In genomic region chr2:120343433-120344105, GRCh38 we compare ENCODE assay signal across 9 cellular contexts. TPM values are rescaled to one million over a fixed set of nuclear protein-coding genes. Genes with fewer than 3 reads are reported as not detected.
DNase-seq lines count a peak whose midpoint lies in the region; ATAC-seq, FAIRE-seq and TF ChIP-seq lines count a peak whose summit lies in the region.
"Had no signal": no experiment of that assay in that cellular context is flagged by ENCODE, and none has a peak within 500 bp of the region (broad histone marks: within the 10 kb centered on the region; RNA-seq: fewer than 3 reads in every experiment).

No MANE protein-coding gene starts in this region.

- TF ChIP-seq EP300 in K562 (IDR thresholded peaks at IDR 0.05; ENCODE audit: low read length): no peak

- WGBS in K562 (ENCODE audit: insufficient coverage, low coverage, missing lambda C conversion rate): 7% methylated on average over 39 of the region's 43 CpGs

- peak; percentile 94 for ATAC-seq in K562
- peak; percentile 90 for ATAC-seq in sciatic nerve
- no peak for ATAC-seq in HG03097 (IDR thresholded peaks at IDR 0.05; ENCODE audit: low FRiP score, unreplicated experiment)

- TF ChIP-seq POLR2A in K562 (conservative IDR thresholded peaks at IDR 0.05): no peak

- in situ Hi-C loops in KBM-7 (cut with MboI; ENCODE audit: low pct_unique_long_range_greater_than_20kb, low sequenced_read_pairs): no loop called here
- in situ Hi-C loops in K562 (cut with MboI): loop anchor here (10.0 kb wide), 1 partner anchor 331 kb away; no protein-coding TSS in a partner anchor

- H3K27ac Mint-ChIP-seq in T-helper 2 cell treated with Interferon-gamma antibody and Interleukin-4, amounts not matched to agents 5 μg/mL and 100 μg/mL, for 36 hours: no peak overlapping the region

- peaks cover 4% of the 10 kb centered on the region for H3K36me3 Mint-ChIP-seq in T-helper 2 cell treated with Interferon-gamma antibody and Interleukin-4, amounts not matched to agents 5 μg/mL and 100 μg/mL, for 36 hours (ENCODE audit: low read depth)

- H3K27me3 Mint-ChIP-seq in T-helper 2 cell treated with Interferon-gamma antibody and Interleukin-4, amounts not matched to agents 5 μg/mL and 100 μg/mL, for 36 hours (ENCODE audit: low read depth): peaks cover 59% of the 10 kb centered on the region

- H3K9me3 ChIP-seq in K562 (replicated peaks; ENCODE audit: control insufficient read depth, insufficient read depth, low read depth, low read length): no peaks in the 10 kb centered on the region

- FAIRE-seq in K562 (lab: Jason Lieb, UNC): no peak

- no peak overlapping the region; a peak in 1 of 4 replicates for H3K9ac ChIP-seq in K562 (ENCODE audit: insufficient read depth in 1 of 2, low read depth in 2 of 2, low read length in 2 of 2)

- TF ChIP-seq CTCF in K562 (IDR thresholded peaks at IDR 0.05 in 2 of 3, conservative IDR thresholded peaks at IDR 0.05 in 1 of 3; ENCODE audit: insufficient read depth in 2 of 3, low read depth in 1 of 3, low read length in 3 of 3): peak; percentile 65 to 81 (median 69)

- H3K27me3 ChIP-seq in K562 (ENCODE audit: control insufficient read depth in 2 of 2, insufficient read depth in 2 of 2, low read length in 2 of 2): peaks cover 24 to 59% of the 10 kb centered on the region in 2 experiments; a peak in 4 of 5 replicates

- intact Hi-C loops in K562 (cut with micrococcal nuclease) (loop anchor here (2.0 to 5.0 kb wide), 3 partner anchors 114 to 337 kb away; no protein-coding TSS in a partner anchor), sciatic nerve (cut with DNase I) (no loop called here)

- CTCF ChIA-PET in K562 (lab: Yijun Ruan, JAX; ENCODE audit: low intra/inter-chr PET ratio): interaction anchor here (0.7 to 1.7 kb wide), 3 partner anchors 110 to 337 kb away, joined by 4 to 6 read pairs (median 4); no protein-coding TSS in a partner anchor

- H3K27ac ChIP-seq in K562 (ENCODE audit: extremely low read depth, low read depth, low read length): no peak overlapping the region

- H3K9me1 ChIP-seq in K562 (ENCODE audit: control insufficient read depth, insufficient read depth, low read length): no peaks in the 10 kb centered on the region

- H3K79me2 ChIP-seq in K562 (ENCODE audit: control insufficient read depth, insufficient read depth, low read length): no peaks in the 10 kb centered on the region

- peaks cover 12% of the 10 kb centered on the region for H4K20me1 ChIP-seq in K562 (replicated peaks; ENCODE audit: control insufficient read depth, insufficient read depth, low read length)

- POLR2A ChIA-PET in K562 (lab: Yijun Ruan, JAX): interaction anchor here (0.9 kb wide), 1 partner anchor 9 kb away, joined by 3 read pairs; no protein-coding TSS in a partner anchor

- H3K4me3 Mint-ChIP-seq in T-helper 2 cell treated with Interferon-gamma antibody and Interleukin-4, amounts not matched to agents 5 μg/mL and 100 μg/mL, for 36 hours: peak overlapping the region; percentile 34

- no peaks in the 10 kb centered on the region for H3K36me3 ChIP-seq in K562 (ENCODE audit: control insufficient read depth, insufficient read depth, low read length)

- peaks cover 0 to 7% of the 10 kb centered on the region in 2 experiments; a peak in 2 of 5 replicates for H3K4me1 ChIP-seq in K562 (replicated peaks in 1 of 2; ENCODE audit: control insufficient read depth in 2 of 2, insufficient read depth in 2 of 2, low read length in 2 of 2)

- no peak overlapping the region for H2AFZ ChIP-seq in K562 (ENCODE audit: low read depth, low read length)

- peak; percentile 59 to 66 for DNase-seq in NCI-H524 (lab: John Stamatoyannopoulos, UW)
- no peak for DNase-seq in NCI-H524 treated with DMSO at 0.1 percent for 48 hours (lab: John Stamatoyannopoulos, UW)
- peak; percentile 76 for DNase-seq in KBM-7
- DNase-seq in T-helper 2 cell treated with Interferon-gamma antibody and Interleukin-4, amounts not matched to agents 5 μg/mL and 100 μg/mL, for 36 hours (ENCODE audit: low spot score): peak; percentile 49
- peak; percentile 54 to 66 (median 62) for DNase-seq in K562 (ENCODE audit: extremely low read depth in 1 of 4, low spot score in 3 of 4)
- DNase-seq in iPS DF 19.7 (ENCODE audit: low read depth, low spot score): peak; percentile 48
- peak; percentile 89 for DNase-seq in sciatic nerve (ENCODE audit: low spot score)
- DNase-seq: DND-41 had no signal

- no TSS peak for BruUV-seq in K562 (replicated peaks; lab: Mats Ljungman, UMichigan)

- H3K4me3 ChIP-seq in K562: no peak overlapping the region

- TF ChIP-seq RAD21 in K562 (CRISPR knock-in tag; conservative IDR thresholded peaks at IDR 0.05 in 1 of 2, IDR thresholded peaks at IDR 0.05 in 1 of 2): peak; percentile 60 to 81

- H3K9me3 Mint-ChIP-seq in T-helper 2 cell treated with Interferon-gamma antibody and Interleukin-4, amounts not matched to agents 5 μg/mL and 100 μg/mL, for 36 hours: no peaks in the 10 kb centered on the region

- peaks cover 10% of the 10 kb centered on the region for H3K4me1 Mint-ChIP-seq in T-helper 2 cell treated with Interferon-gamma antibody and Interleukin-4, amounts not matched to agents 5 μg/mL and 100 μg/mL, for 36 hours (ENCODE audit: low read depth)

- H3K4me2 ChIP-seq in K562 (ENCODE audit: insufficient read depth, low read length): no peak overlapping the region

TF ChIP-seq in K562, 482 proteins besides CTCF, POLR2A, EP300 and RAD21:
- no peak for TF ChIP-seq SIRT6 (IDR thresholded peaks at IDR 0.05; ENCODE audit: low read depth, low read length)
- 0 out of 4 replicates have a peak, but pooled peaks of 1 of the 2 experiments have one; percentile 23 for TF ChIP-seq MAZ (CRISPR knock-in tag; conservative IDR thresholded peaks at IDR 0.05 in 1 of 2, IDR thresholded peaks at IDR 0.05 in 1 of 2)
- TF ChIP-seq CHCHD3 (CRISPR knock-in tag; IDR thresholded peaks at IDR 0.05): no peak
- TF ChIP-seq, protein P1, sequence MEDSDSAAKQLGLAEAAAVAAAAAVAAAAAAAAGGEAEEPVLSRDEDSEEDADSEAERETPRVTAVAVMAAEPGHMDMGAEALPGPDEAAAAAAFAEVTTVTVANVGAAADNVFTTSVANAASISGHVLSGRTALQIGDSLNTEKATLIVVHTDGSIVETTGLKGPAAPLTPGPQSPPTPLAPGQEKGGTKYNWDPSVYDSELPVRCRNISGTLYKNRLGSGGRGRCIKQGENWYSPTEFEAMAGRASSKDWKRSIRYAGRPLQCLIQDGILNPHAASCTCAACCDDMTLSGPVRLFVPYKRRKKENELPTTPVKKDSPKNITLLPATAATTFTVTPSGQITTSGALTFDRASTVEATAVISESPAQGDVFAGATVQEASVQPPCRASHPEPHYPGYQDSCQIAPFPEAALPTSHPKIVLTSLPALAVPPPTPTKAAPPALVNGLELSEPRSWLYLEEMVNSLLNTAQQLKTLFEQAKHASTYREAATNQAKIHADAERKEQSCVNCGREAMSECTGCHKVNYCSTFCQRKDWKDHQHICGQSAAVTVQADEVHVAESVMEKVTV (CRISPR knock-in tag; IDR thresholded peaks at IDR 0.05): 0 out of 2 replicates have a peak, but pooled peaks have one; percentile 42
- TF ChIP-seq SMC3 (conservative IDR thresholded peaks at IDR 0.05; ENCODE audit: insufficient read depth, low read depth, low read length): peak; percentile 67
- TF ChIP-seq, protein P2, sequence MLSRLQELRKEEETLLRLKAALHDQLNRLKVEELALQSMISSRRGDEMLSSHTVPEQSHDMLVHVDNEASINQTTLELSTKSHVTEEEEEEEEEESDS (CRISPR knock-in tag; IDR thresholded peaks at IDR 0.05): no peak
- TF ChIP-seq YY1 (IDR thresholded peaks at IDR 0.05; ENCODE audit: borderline replicate concordance in 1 of 3, control insufficient read depth in 1 of 3, extremely low read depth in 1 of 3, insufficient read depth in 3 of 3, insufficient read length in 1 of 3, insufficient replicate concordance in 2 of 3, low read depth in 1 of 3, low read length in 2 of 3): no peak
- TF ChIP-seq STAG1 (CRISPR knock-in tag; IDR thresholded peaks at IDR 0.05; ENCODE audit: borderline replicate concordance): peak; percentile 81; the same call in 1 of the 2 replicates
- TF ChIP-seq RB1 (IDR thresholded peaks at IDR 0.05; ENCODE audit: low read depth): peak; percentile 76

RNA-seq across cellular contexts. Expression of gene INHBB, which starts 2.4 kb away (rescaled TPM):
- not detected in 2 replicates for total RNA-seq in K562 (2011; cell fraction: chromatin; rRNA removed; ENCODE audit: low replicate concordance)
- total RNA-seq in K562 (2011; cell fraction: nucleolus; rRNA removed): not detected in 2 replicates
- total RNA-seq in K562 (2011; cell fraction: nucleoplasm; rRNA removed): not detected in 2 replicates
- total RNA-seq in K562 (2014; rRNA removed) (not detected in 2 replicates), K562 (2014; rRNA removed; fragmentation: Illumina TruSeq; extraction: Trizol) (not detected in 2 replicates), K562 (2015; rRNA removed; fragmentation: Illumina TruSeq; extraction: Trizol) (not detected in 2 replicates), K562 (2021) (0.11 TPM in 1 of 2 replicates, not detected in the other), sciatic nerve (37.4 TPM)
- polyA plus RNA-seq in K562 (2011; rRNA removed) (not detected in 2 replicates), K562 (2014; fragmentation: Illumina TruSeq; extraction: Trizol) (0.04 TPM in 1 of 2 replicates, not detected in the other), K562 (2014; fragmentation: Nextera tagmentation; extraction: Ambion mirVana) (not detected), K562 (2014; rRNA removed) (not detected in 2 replicates)
- not detected in 2 replicates for polyA plus RNA-seq in K562 (2011; cell fraction: cytosol; rRNA removed)
- not detected in 2 replicates for polyA plus RNA-seq in K562 (2011; cell fraction: nucleus; rRNA removed)
- polyA plus RNA-seq in K562 (2012): not detected in 2 replicates
- polyA minus RNA-seq in K562 (2011; rRNA and poly(A)+ RNA removed): not detected in 2 replicates
- polyA minus RNA-seq in K562 (2011; cell fraction: cytosol; rRNA and poly(A)+ RNA removed): not detected in 2 replicates
- not detected in 2 replicates for polyA minus RNA-seq in K562 (2011; cell fraction: nucleus; rRNA and poly(A)+ RNA removed)

Comparison
In these comparisons a context has a peak if more than half of its experiments do, and no peak if none do; other contexts are left out.
1. RNA of gene INHBB, which starts 2.4 kb away (total RNA-seq): 37.4 TPM in sciatic nerve (single experiment); 0.11 TPM in K562; every median in the first group is over 10 times any median in the second.